8 cellular contexts compared by ENCODE assay signal in genomic region chr7:25125137-25125946, GRCh38. TPM values are rescaled to one million over a fixed set of nuclear protein-coding genes. Genes with fewer than 3 reads are reported as not detected.
DNase-seq lines count a peak whose midpoint lies in the region; ATAC-seq and TF ChIP-seq lines count a peak whose summit lies in the region.

TSS of gene CYCS (minus strand) at chr7:25125260. CDS start at chr7:25124119, 1,141 bp downstream.

- H3K4me1 ChIP-seq in ACC112 (ENCODE audit: control insufficient read depth, insufficient read depth, low read length, unreplicated experiment) (peaks cover 7% of the 10 kb centered on the region), breast epithelium (peaks cover 0 to 5% of the 10 kb centered on the region in 2 donors), iPS-18a (ENCODE audit: control insufficient read depth, low read depth, low read length) (no peaks in the 10 kb centered on the region), skeletal muscle satellite cell (ENCODE audit: control insufficient read depth, insufficient read depth, low read length) (peaks cover 18% of the 10 kb centered on the region)

- H3K9ac ChIP-seq in iPS-18a (ENCODE audit: low read length), result peak within 1 kb of the TSS; percentile 98
- peak within 1 kb of the TSS; percentile 95 for H3K9ac ChIP-seq in skeletal muscle satellite cell (ENCODE audit: low read depth, low read length)

- intact Hi-C loops in breast epithelium (cut with DNase I; ENCODE audit: low total_unique reads), result no loop called here

- ATAC-seq in GM18870 (IDR thresholded peaks at IDR 0.05; ENCODE audit: unreplicated experiment) (peak; percentile 92), HG03135 (IDR thresholded peaks at IDR 0.05; ENCODE audit: unreplicated experiment) (peak; percentile 92)

- peak; percentile 97 for DNase-seq in NCI-H2196 treated with DMSO at 0.1 percent for 48 hours (lab: John Stamatoyannopoulos, UW; ENCODE audit: unreplicated experiment)
- DNase-seq in breast epithelium (ENCODE audit: low spot score in 2 of 2), result peak; percentile 99

- H3K4me2 ChIP-seq in skeletal muscle satellite cell (ENCODE audit: low read length), result peak within 1 kb of the TSS; percentile 95

- peak within 1 kb of the TSS; percentile 99 for H2AFZ ChIP-seq in ACC112 (ENCODE audit: low read length, unreplicated experiment)

- no peaks in the 10 kb centered on the region for H3K27me3 ChIP-seq in ACC112 (ENCODE audit: insufficient read depth, low read length)
- no peaks in the 10 kb centered on the region for H3K27me3 ChIP-seq in breast epithelium
- no peaks in the 10 kb centered on the region for H3K27me3 ChIP-seq in iPS-18a (ENCODE audit: control insufficient read depth, insufficient read depth, low read length)
- no peaks in the 10 kb centered on the region for H3K27me3 ChIP-seq in skeletal muscle satellite cell (ENCODE audit: control insufficient read depth, insufficient read depth, low read length)

- no peak for TF ChIP-seq CTCF in VCaP (conservative IDR thresholded peaks at IDR 0.05)
- peak in 1 of 3 donors; percentile 22 for TF ChIP-seq CTCF in breast epithelium (IDR thresholded peaks at IDR 0.05)

- no peaks in the 10 kb centered on the region for H3K9me3 ChIP-seq in breast epithelium
- no peaks in the 10 kb centered on the region for H3K9me3 ChIP-seq in iPS-18a (ENCODE audit: control insufficient read depth, low read depth, low read length)
- H3K9me3 ChIP-seq in skeletal muscle satellite cell (replicated peaks; ENCODE audit: low read length), result no peaks in the 10 kb centered on the region

- H3K27ac ChIP-seq in ACC112 (ENCODE audit: low read depth, low read length) (peak within 1 kb of the TSS; percentile 73), VCaP (peak within 1 kb of the TSS; percentile 88), breast epithelium (peak within 1 kb of the TSS; percentile 98), iPS-18a (ENCODE audit: low read length) (peak within 1 kb of the TSS; percentile 95)

- H3K4me3 ChIP-seq in ACC112 (ENCODE audit: low read depth, low read length) (peak within 1 kb of the TSS; percentile 94), breast epithelium (peak within 1 kb of the TSS; percentile 89 to 97 (median 92)), iPS-18a (ENCODE audit: low read length) (peak within 1 kb of the TSS; percentile 100), skeletal muscle satellite cell (ENCODE audit: low read length) (peak within 1 kb of the TSS; percentile 85)

- H3K36me3 ChIP-seq in ACC112 (ENCODE audit: insufficient read depth, low read length) (peaks cover 19% of the 10 kb centered on the region), breast epithelium (no peaks in the 10 kb centered on the region), iPS-18a (ENCODE audit: control insufficient read depth, low read depth, low read length) (peaks cover 28% of the 10 kb centered on the region), skeletal muscle satellite cell (ENCODE audit: insufficient read depth, low read length) (peaks cover 25% of the 10 kb centered on the region)

- peaks cover 26% of the 10 kb centered on the region for H3K79me2 ChIP-seq in ACC112 (ENCODE audit: control insufficient read depth, insufficient read depth, low read length, unreplicated experiment)

- peak; percentile 93 for TF ChIP-seq POLR2A in breast epithelium (IDR thresholded peaks at IDR 0.05)

RNA-seq across cellular contexts. Expression of gene CYCS, which starts in this region (rescaled TPM):
- total RNA-seq in breast epithelium, result 10 to 100 TPM; 18.1 to 33.8 (median 30.5) TPM
- total RNA-seq in skeletal muscle satellite cell (2012; rRNA removed), result 60.8 and 69.0 TPM in 2 replicates

Comparison
In these comparisons a context has a peak if more than half of its experiments do, and no peak if none do; other contexts are left out.
1. Peak in every context shown above with its lines: DNase-seq, ATAC-seq, H3K4me3 ChIP-seq and H3K27ac ChIP-seq.